Comparison of ENCODE assay signal across 30 cellular contexts in genomic region chr12:44833561-44833960, GRCh38. TPM values are rescaled to one million over a fixed set of nuclear protein-coding genes. Genes with fewer than 3 reads are reported as not detected.
DNase-seq lines count a peak whose midpoint lies in the region; ATAC-seq and TF ChIP-seq lines count a peak whose summit lies in the region.
"Had no signal": no experiment of that assay in that cellular context is flagged by ENCODE, and none has a peak within 500 bp of the region (broad histone marks: within the 10 kb centered on the region; RNA-seq: fewer than 3 reads in every experiment).

No MANE protein-coding gene starts in this region.

- TF ChIP-seq POLR2A in transverse colon (IDR thresholded peaks at IDR 0.05), result no peak

- H3K9me3 Mint-ChIP-seq in stimulated activated naive CD8-positive, alpha-beta T cell treated with anti-CD3 and anti-CD28 coated beads, Interleukin-15, Interleukin-2, amounts not matched to agents 100 ng/mL and 50 ng/mL, for 24 hours, result no peaks in the 10 kb centered on the region
- no peaks in the 10 kb centered on the region for H3K9me3 Mint-ChIP-seq in activated T-helper 17 cell treated with anti-CD3 and anti-CD28 coated beads, Interleukin-2, amount 50 U/mL, for 72 hours
- H3K9me3 Mint-ChIP-seq: endodermal cell; T-helper 1 cell treated with Interleukin-12 subunit alpha and Interleukin-12 subunit beta and Interleukin-4 antibody, amounts not matched to agents 30 μg/mL and 1 μg/mL, for 36 hours had no signal

- H3K4me3 ChIP-seq in hepatocyte (no peak overlapping the region), transverse colon (no peak overlapping the region), brain microvascular endothelial cell (ENCODE audit: low read depth, low read length) (no peak overlapping the region)
- H3K4me3 ChIP-seq: ascending aorta, left ventricle myocardium inferior, prostate gland, upper lobe of left lung had no signal

- no peaks in the 10 kb centered on the region for H3K9me2 ChIP-seq in hepatocyte (replicated peaks; ENCODE audit: insufficient read depth)
- H3K9me2 ChIP-seq: SK-N-SH had no signal

- DNase-seq in stimulated activated naive CD8-positive, alpha-beta T cell treated with anti-CD3 and anti-CD28 coated beads, Interleukin-15, Interleukin-2, amounts not matched to agents 100 U/mL and 50 U/mL, for 24 hours, result no peak
- DNase-seq in hepatocyte (ENCODE audit: low spot score), result peak; percentile 6
- peak; percentile 11 for DNase-seq in transverse colon
- DNase-seq in brain microvascular endothelial cell, result no peak
- no peak for DNase-seq in NCI-H345 treated with DMSO at 0.1 percent for 48 hours (lab: John Stamatoyannopoulos, UW; ENCODE audit: unreplicated experiment)
- DNase-seq: activated T-cell treated with anti-CD3 and anti-CD28 coated beads, Interleukin-2, amount 50 U/mL, for 1 hour; cortex of kidney; DMS153; endodermal cell; H7; KBM-7; left ventricle myocardium inferior; mesendoderm; NCI-H1105; NCI-H187 treated with DMSO at 0.1 percent for 48 hours; NCI-H2171; NCI-H510A; nucleus accumbens; SK-N-SH; stimulated activated CD4-positive, alpha-beta T cell treated with anti-CD3 and anti-CD28 coated beads, Interleukin-12 subunit alpha, Interleukin-12 subunit beta, amount 100 ng/mL, for 4 hours; stimulated activated CD4-positive, alpha-beta T cell treated with anti-CD3 and anti-CD28 coated beads, Interleukin-4, amount 100 ng/mL, for 1 hour; upper lobe of left lung had no signal

- H4K20me1 ChIP-seq in hepatocyte (ENCODE audit: insufficient read depth, poor library complexity, severe bottlenecking), result no peaks in the 10 kb centered on the region

- H3K27ac ChIP-seq in hepatocyte, result no peak overlapping the region
- H3K27ac ChIP-seq in transverse colon, result peak overlapping the region; percentile 15 to 67 (median 38)
- no peak overlapping the region for H3K27ac ChIP-seq in brain microvascular endothelial cell
- H3K27ac ChIP-seq: ascending aorta, left ventricle myocardium inferior, prostate gland, upper lobe of left lung had no signal

- in situ Hi-C loops in transverse colon (cut with MboI; ENCODE audit: low pct_ligation_motif_present in 1 of 4, low pct_unique_long_range_greater_than_20kb in 1 of 4, low sequenced_read_pairs in 3 of 4) (no loop called here), brain microvascular endothelial cell (cut with HindIII; ENCODE audit: low pct_ligation_motif_present, low sequenced_read_pairs) (no loop called here)

- H3K4me3 Mint-ChIP-seq in stimulated activated naive CD8-positive, alpha-beta T cell treated with anti-CD3 and anti-CD28 coated beads, Interleukin-15, Interleukin-2, amounts not matched to agents 100 ng/mL and 50 ng/mL, for 24 hours, result peak overlapping the region; percentile 15
- H3K4me3 Mint-ChIP-seq in activated T-helper 17 cell treated with anti-CD3 and anti-CD28 coated beads, Interleukin-2, amount 50 U/mL, for 72 hours, result peak overlapping the region; percentile 28
- H3K4me3 Mint-ChIP-seq: endodermal cell; T-helper 1 cell treated with Interleukin-12 subunit alpha and Interleukin-12 subunit beta and Interleukin-4 antibody, amounts not matched to agents 30 μg/mL and 1 μg/mL, for 36 hours had no signal

- no peaks in the 10 kb centered on the region for H3K27me3 Mint-ChIP-seq in stimulated activated naive CD8-positive, alpha-beta T cell treated with anti-CD3 and anti-CD28 coated beads, Interleukin-15, Interleukin-2, amounts not matched to agents 100 ng/mL and 50 ng/mL, for 24 hours
- no peaks in the 10 kb centered on the region for H3K27me3 Mint-ChIP-seq in activated T-helper 17 cell treated with anti-CD3 and anti-CD28 coated beads, Interleukin-2, amount 50 U/mL, for 72 hours

- peak overlapping the region; percentile 86 for H3K27ac Mint-ChIP-seq in stimulated activated naive CD8-positive, alpha-beta T cell treated with anti-CD3 and anti-CD28 coated beads, Interleukin-15, Interleukin-2, amounts not matched to agents 100 ng/mL and 50 ng/mL, for 24 hours
- H3K27ac Mint-ChIP-seq in activated T-helper 17 cell treated with anti-CD3 and anti-CD28 coated beads, Interleukin-2, amount 50 U/mL, for 72 hours, result peak overlapping the region; percentile 30
- H3K27ac Mint-ChIP-seq: endodermal cell; T-helper 1 cell treated with Interleukin-12 subunit alpha and Interleukin-12 subunit beta and Interleukin-4 antibody, amounts not matched to agents 30 μg/mL and 1 μg/mL, for 36 hours had no signal

- no peaks in the 10 kb centered on the region for H3K36me3 ChIP-seq in hepatocyte (replicated peaks; ENCODE audit: insufficient read depth, low read depth)
- H3K36me3 ChIP-seq in transverse colon, result no peaks in the 10 kb centered on the region
- H3K36me3 ChIP-seq in brain microvascular endothelial cell (replicated peaks), result no peaks in the 10 kb centered on the region
- H3K36me3 ChIP-seq: ascending aorta, left ventricle myocardium inferior, prostate gland, upper lobe of left lung had no signal

- WGBS in hepatocyte (ENCODE audit: low lambda C conversion rate, missing lambda C conversion rate), result 62% methylated on average over 5 of the region's 5 CpGs
- 65 to 66% methylated on average over 4 to 5 of the region's 5 CpGs for WGBS in transverse colon (ENCODE audit: low coverage in 1 of 2), 2 donors

- H3K4me1 Mint-ChIP-seq in stimulated activated naive CD8-positive, alpha-beta T cell treated with anti-CD3 and anti-CD28 coated beads, Interleukin-15, Interleukin-2, amounts not matched to agents 100 ng/mL and 50 ng/mL, for 24 hours (ENCODE audit: low read depth), result peaks cover 98% of the 10 kb centered on the region
- H3K4me1 Mint-ChIP-seq in activated T-helper 17 cell treated with anti-CD3 and anti-CD28 coated beads, Interleukin-2, amount 50 U/mL, for 72 hours, result peaks cover 23% of the 10 kb centered on the region
- H3K4me1 Mint-ChIP-seq: endodermal cell had no signal

- H2AFZ ChIP-seq in hepatocyte, result no peak overlapping the region

- TF ChIP-seq CTCF in hepatocyte (IDR thresholded peaks at IDR 0.05; ENCODE audit: poor library complexity), result no peak
- TF ChIP-seq CTCF in transverse colon (IDR thresholded peaks at IDR 0.05), result no peak
- no peak for TF ChIP-seq CTCF in brain microvascular endothelial cell (IDR thresholded peaks at IDR 0.05; ENCODE audit: low read depth, low read length, missing control alignments)

- no peak for ATAC-seq in stimulated activated naive CD8-positive, alpha-beta T cell treated with anti-CD3 and anti-CD28 coated beads, Interleukin-15, Interleukin-2, amounts not matched to agents 100 U/mL and 50 U/mL, for 24 hours
- ATAC-seq in activated T-helper 17 cell treated with anti-CD3 and anti-CD28 coated beads, Interleukin-2, amount 50 U/mL, for 72 hours (replicated peaks), result no peak
- ATAC-seq in HG03439 (IDR thresholded peaks at IDR 0.05; ENCODE audit: unreplicated experiment), result no peak
- ATAC-seq: activated CD4-positive, CD25-positive, alpha-beta regulatory T cell treated with anti-CD3 and anti-CD28 coated beads, Interleukin-2, amount 50 U/mL, for 24 hours; sciatic nerve had no signal

- no peaks in the 10 kb centered on the region for H3K79me2 ChIP-seq in hepatocyte

- intact Hi-C loops in transverse colon (cut with DNase I; ENCODE audit: low total_unique reads), result no loop called here

- H3K4me2 ChIP-seq in hepatocyte, result no peak overlapping the region
- H3K4me2 ChIP-seq: SK-N-SH had no signal

- no peak for TF ChIP-seq EP300 in transverse colon (IDR thresholded peaks at IDR 0.05; ENCODE audit: low read depth)

- H3K27me3 ChIP-seq in hepatocyte (no peaks in the 10 kb centered on the region), transverse colon (no peaks in the 10 kb centered on the region), brain microvascular endothelial cell (replicated peaks) (no peaks in the 10 kb centered on the region)
- H3K27me3 ChIP-seq: ascending aorta, upper lobe of left lung had no signal

- no peaks in the 10 kb centered on the region for H3K4me1 ChIP-seq in hepatocyte (ENCODE audit: insufficient read depth)
- peaks cover 0 to 12% (median 2%) of the 10 kb centered on the region in 4 donors for H3K4me1 ChIP-seq in transverse colon
- H3K4me1 ChIP-seq: ascending aorta, left ventricle myocardium inferior, prostate gland, upper lobe of left lung had no signal

- no peaks in the 10 kb centered on the region for H3K9me3 ChIP-seq in hepatocyte (ENCODE audit: low read depth)
- H3K9me3 ChIP-seq in transverse colon, result no peaks in the 10 kb centered on the region
- H3K9me3 ChIP-seq: ascending aorta, left ventricle myocardium inferior, prostate gland, SK-N-SH, upper lobe of left lung had no signal

- peaks cover 4% of the 10 kb centered on the region for H3K36me3 Mint-ChIP-seq in stimulated activated naive CD8-positive, alpha-beta T cell treated with anti-CD3 and anti-CD28 coated beads, Interleukin-15, Interleukin-2, amounts not matched to agents 100 ng/mL and 50 ng/mL, for 24 hours (ENCODE audit: low read depth)
- H3K36me3 Mint-ChIP-seq in activated T-helper 17 cell treated with anti-CD3 and anti-CD28 coated beads, Interleukin-2, amount 50 U/mL, for 72 hours (ENCODE audit: low read depth), result no peaks in the 10 kb centered on the region

RNA-seq across cellular contexts. Expression of gene NELL2, which starts 42.6 kb away (rescaled TPM):
- 100 to 1,000 TPM in 1 of 2 donors, 10 to 100 TPM in 1; 12.8 to 106 TPM for total RNA-seq in activated T-helper 17 cell treated with anti-CD3 and anti-CD28 coated beads, Interleukin-2, amount 50 U/mL, for 72 hours
- total RNA-seq in hepatocyte (22.2 and 31.3 TPM in 2 replicates), transverse colon (10 to 100 TPM in 1 of 4 donors, 1 to 10 TPM in 3; 1.4 to 10.5 (median 9.5) TPM)
- polyA plus RNA-seq in hepatocyte, result 6.5 and 7.4 TPM in 2 replicates
- total RNA-seq: ascending aorta had no signal

Comparison
In these comparisons a context has a peak if more than half of its experiments do, and no peak if none do; other contexts are left out.
1. DNase-seq: peak in hepatocyte (single experiment) and transverse colon (single experiment); none in stimulated activated naive CD8-positive, alpha-beta T cell treated with anti-CD3 and anti-CD28 coated beads, Interleukin-15, Interleukin-2, amounts not matched to agents 100 U/mL and 50 U/mL, for 24 hours (single experiment), brain microvascular endothelial cell (single experiment) and NCI-H345 treated with DMSO at 0.1 percent for 48 hours (single experiment).
2. H3K27ac ChIP-seq: peak in transverse colon (4 of 4); none in hepatocyte (single experiment) and brain microvascular endothelial cell (single experiment).